36 cellular contexts compared by ENCODE assay signal in the genomic region with DNA sequence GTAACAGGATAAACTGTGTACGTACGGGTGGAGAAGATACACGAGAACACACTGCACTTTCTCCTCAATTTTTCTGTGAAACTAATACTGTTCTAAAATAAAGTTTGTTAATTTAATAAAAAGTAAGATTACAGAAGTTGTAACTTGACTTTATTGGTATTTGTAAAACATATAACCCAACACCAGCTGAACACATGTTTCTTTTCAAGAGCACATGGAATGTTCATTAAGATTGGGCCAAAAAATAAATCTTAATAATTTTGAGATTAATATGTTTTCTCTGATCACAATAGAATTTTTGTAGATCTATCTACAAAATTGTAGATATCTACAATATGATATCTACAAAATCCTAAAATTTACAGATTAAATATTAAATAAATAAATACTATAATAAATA.
"Had no signal": no experiment of that assay in that cellular context is flagged by ENCODE, and none has a peak within 500 bp of the region (broad histone marks: within the 10 kb centered on the region; RNA-seq: fewer than 3 reads in every experiment).

No MANE protein-coding gene starts in this region.

- ATAC-seq: activated CD4-positive, alpha-beta T cell treated with anti-CD3 and anti-CD28 coated beads for 36 hours; activated CD8-positive, alpha-beta memory T cell treated with anti-CD3 and anti-CD28 coated beads, Interleukin-2, amount 10 ng/mL, durations not matched to agents 7 days and 5 days; activated CD8-positive, alpha-beta T cell treated with anti-CD3 and anti-CD28 coated beads, Interleukin-2, amount 10 ng/mL, durations not matched to agents 7 days and 5 days; activated naive CD8-positive, alpha-beta T cell treated with anti-CD3 and anti-CD28 coated beads, Interleukin-2, amount 50 U/mL, for 24 hours; body of pancreas; foreskin keratinocyte; gastroesophageal sphincter; heart right ventricle; T-helper 17 cell had no signal

- H3K27me3 Mint-ChIP-seq: activated CD4-positive, alpha-beta memory T cell treated with anti-CD3 and anti-CD28 coated beads for 36 hours; activated CD4-positive, alpha-beta T cell treated with anti-CD3 and anti-CD28 coated beads for 36 hours; activated CD4-positive, alpha-beta T cell treated with anti-CD3 and anti-CD28 coated beads, Interleukin-2, amount 10 ng/mL, durations not matched to agents 24 days and 14 days; activated CD8-positive, alpha-beta memory T cell treated with anti-CD3 and anti-CD28 coated beads, Interleukin-2, amount 10 ng/mL, durations not matched to agents 7 days and 5 days; activated naive CD4-positive, alpha-beta T cell treated with anti-CD3 and anti-CD28 coated beads, Interleukin-2, amount 50 U/mL, for 24 hours; activated naive CD8-positive, alpha-beta T cell treated with anti-CD3 and anti-CD28 coated beads for 36 hours; activated naive CD8-positive, alpha-beta T cell treated with anti-CD3 and anti-CD28 coated beads, Interleukin-2, amount 50 U/mL, for 24 hours; dendritic cell treated with granulocyte-macrophage colony-stimulating factor and Interleukin-4, amounts not matched to agents 40 ng/mL and 50 ng/mL, for 4 days; T-helper 17 cell had no signal

- H3K36me3 Mint-ChIP-seq: activated CD4-positive, alpha-beta memory T cell treated with anti-CD3 and anti-CD28 coated beads for 36 hours; activated CD8-positive, alpha-beta memory T cell treated with anti-CD3 and anti-CD28 coated beads, Interleukin-2, amount 10 ng/mL, durations not matched to agents 7 days and 5 days; activated naive CD4-positive, alpha-beta T cell treated with anti-CD3 and anti-CD28 coated beads, Interleukin-2, amount 50 U/mL, for 24 hours; activated naive CD8-positive, alpha-beta T cell treated with anti-CD3 and anti-CD28 coated beads for 36 hours had no signal

- H3K9me3 Mint-ChIP-seq: activated CD4-positive, alpha-beta memory T cell treated with anti-CD3 and anti-CD28 coated beads for 36 hours; activated CD4-positive, alpha-beta T cell treated with anti-CD3 and anti-CD28 coated beads, Interleukin-2, amount 10 ng/mL, durations not matched to agents 24 days and 14 days; activated naive CD4-positive, alpha-beta T cell treated with anti-CD3 and anti-CD28 coated beads for 36 hours; activated naive CD8-positive, alpha-beta T cell treated with anti-CD3 and anti-CD28 coated beads, Interleukin-2, amount 50 U/mL, for 24 hours; activated T-helper 1 cell treated with anti-CD3 and anti-CD28 coated beads, Interleukin-12 subunit alpha, Interleukin-12 subunit beta, Interleukin-2, Interleukin-4 antibody, amounts not matched to agents 30 ng/mL and 10 ng/mL and 1 ng/mL, durations not matched to agents 14 hours and 24 hours and 36 hours; activated T-helper 2 cell treated with anti-CD3 and anti-CD28 coated beads, Interferon-gamma antibody, Interleukin-2, Interleukin-4, amounts not matched to agents 10 μg/mL and 5 μg/mL and 100 μg/mL, durations not matched to agents 14 hours and 24 hours and 36 hours; endodermal cell; T-helper 2 cell treated with Interferon-gamma antibody and Interleukin-4, amounts not matched to agents 5 μg/mL and 100 μg/mL, for 36 hours had no signal

- H3K27ac Mint-ChIP-seq: activated CD4-positive, alpha-beta memory T cell treated with anti-CD3 and anti-CD28 coated beads for 36 hours; activated CD4-positive, alpha-beta T cell treated with anti-CD3 and anti-CD28 coated beads for 36 hours; activated CD4-positive, alpha-beta T cell treated with anti-CD3 and anti-CD28 coated beads, Interleukin-2, amount 10 ng/mL, durations not matched to agents 24 days and 14 days; activated CD8-positive, alpha-beta memory T cell treated with anti-CD3 and anti-CD28 coated beads, Interleukin-2, amount 10 ng/mL, durations not matched to agents 7 days and 5 days; activated CD8-positive, alpha-beta T cell treated with anti-CD3 and anti-CD28 coated beads, Interleukin-2, amount 10 ng/mL, durations not matched to agents 7 days and 5 days; activated naive CD4-positive, alpha-beta T cell treated with anti-CD3 and anti-CD28 coated beads for 36 hours; activated naive CD4-positive, alpha-beta T cell treated with anti-CD3 and anti-CD28 coated beads, Interleukin-2, amount 50 U/mL, for 24 hours; activated naive CD8-positive, alpha-beta T cell treated with anti-CD3 and anti-CD28 coated beads for 36 hours; activated naive CD8-positive, alpha-beta T cell treated with anti-CD3 and anti-CD28 coated beads, Interleukin-2, amount 50 U/mL, for 24 hours; activated T-helper 1 cell treated with anti-CD3 and anti-CD28 coated beads, Interleukin-12 subunit alpha, Interleukin-12 subunit beta, Interleukin-2, Interleukin-4 antibody, amounts not matched to agents 30 ng/mL and 10 ng/mL and 1 ng/mL, durations not matched to agents 14 hours and 24 hours and 36 hours; activated T-helper 2 cell treated with anti-CD3 and anti-CD28 coated beads, Interferon-gamma antibody, Interleukin-2, Interleukin-4, amounts not matched to agents 10 μg/mL and 5 μg/mL and 100 μg/mL, durations not matched to agents 14 hours and 24 hours and 36 hours; dendritic cell treated with granulocyte-macrophage colony-stimulating factor and Interleukin-4, amounts not matched to agents 40 ng/mL and 50 ng/mL, for 4 days; endodermal cell; T-helper 17 cell; T-helper 2 cell treated with Interferon-gamma antibody and Interleukin-4, amounts not matched to agents 5 μg/mL and 100 μg/mL, for 36 hours had no signal

- H3K27me3 ChIP-seq: adrenal gland, body of pancreas, colonic mucosa, dorsolateral prefrontal cortex, foreskin keratinocyte, heart right ventricle had no signal

- H3K4me3 ChIP-seq: adrenal gland, body of pancreas, colonic mucosa, dorsolateral prefrontal cortex, esophagus muscularis mucosa, gastroesophageal sphincter, heart right ventricle had no signal

- H3K4me1 ChIP-seq: adrenal gland, body of pancreas, colonic mucosa, esophagus muscularis mucosa, foreskin keratinocyte, gastroesophageal sphincter, heart right ventricle had no signal

- H3K4me3 Mint-ChIP-seq: activated CD4-positive, alpha-beta memory T cell treated with anti-CD3 and anti-CD28 coated beads for 36 hours; activated CD4-positive, alpha-beta T cell treated with anti-CD3 and anti-CD28 coated beads for 36 hours; activated CD4-positive, alpha-beta T cell treated with anti-CD3 and anti-CD28 coated beads, Interleukin-2, amount 10 ng/mL, durations not matched to agents 24 days and 14 days; activated CD8-positive, alpha-beta memory T cell treated with anti-CD3 and anti-CD28 coated beads, Interleukin-2, amount 10 ng/mL, durations not matched to agents 7 days and 5 days; activated CD8-positive, alpha-beta T cell treated with anti-CD3 and anti-CD28 coated beads, Interleukin-2, amount 10 ng/mL, durations not matched to agents 7 days and 5 days; activated naive CD4-positive, alpha-beta T cell treated with anti-CD3 and anti-CD28 coated beads for 36 hours; activated naive CD4-positive, alpha-beta T cell treated with anti-CD3 and anti-CD28 coated beads, Interleukin-2, amount 50 U/mL, for 24 hours; activated naive CD8-positive, alpha-beta T cell treated with anti-CD3 and anti-CD28 coated beads for 36 hours; activated naive CD8-positive, alpha-beta T cell treated with anti-CD3 and anti-CD28 coated beads, Interleukin-2, amount 50 U/mL, for 24 hours; activated T-helper 1 cell treated with anti-CD3 and anti-CD28 coated beads, Interleukin-12 subunit alpha, Interleukin-12 subunit beta, Interleukin-2, Interleukin-4 antibody, amounts not matched to agents 30 ng/mL and 10 ng/mL and 1 ng/mL, durations not matched to agents 14 hours and 24 hours and 36 hours; dendritic cell treated with granulocyte-macrophage colony-stimulating factor and Interleukin-4, amounts not matched to agents 40 ng/mL and 50 ng/mL, for 4 days; endodermal cell; T-helper 17 cell; T-helper 2 cell treated with Interferon-gamma antibody and Interleukin-4, amounts not matched to agents 5 μg/mL and 100 μg/mL, for 36 hours had no signal

- DNase-seq: activated CD4-positive, alpha-beta memory T cell treated with anti-CD3 and anti-CD28 coated beads for 36 hours; activated CD4-positive, alpha-beta T cell treated with anti-CD3 and anti-CD28 coated beads for 36 hours; activated CD4-positive, alpha-beta T cell treated with anti-CD3 and anti-CD28 coated beads, Interleukin-2, amount 10 ng/mL, durations not matched to agents 24 days and 14 days; activated CD4-positive, CD25-positive, alpha-beta regulatory T cell; activated CD4-positive, CD25-positive, alpha-beta regulatory T cell treated with anti-CD3 and anti-CD28 coated beads, Interleukin-2, amount 50 U/mL, for 72 hours; activated CD8-positive, alpha-beta memory T cell treated with anti-CD3 and anti-CD28 coated beads, Interleukin-2, amount 10 ng/mL, durations not matched to agents 7 days and 5 days; activated CD8-positive, alpha-beta memory T cell treated with anti-CD3 and anti-CD28 coated beads, Interleukin-2, amount 50 U/mL, for 4 hours; activated CD8-positive, alpha-beta T cell treated with anti-CD3 and anti-CD28 coated beads, Interleukin-2, amount 10 ng/mL, durations not matched to agents 7 days and 5 days; activated effector memory CD4-positive, alpha-beta T cell treated with anti-CD3 and anti-CD28 coated beads, Interleukin-2, amount 50 U/mL, for 16 hours; activated naive CD4-positive, alpha-beta T cell treated with anti-CD3 and anti-CD28 coated beads for 36 hours; activated naive CD8-positive, alpha-beta T cell treated with anti-CD3 and anti-CD28 coated beads for 36 hours; activated naive CD8-positive, alpha-beta T cell treated with anti-CD3 and anti-CD28 coated beads, Interleukin-2, amount 50 U/mL, for 24 hours; activated T-cell treated with anti-CD3 and anti-CD28 coated beads, Interleukin-2, amount 50 U/mL, for 1 hour; activated T-cell treated with anti-CD3 and anti-CD28 coated beads, Interleukin-2, amount 50 U/mL, for 48 hours; adrenal gland; amygdala; aorta; body of pancreas; caudate nucleus; colonic mucosa; dorsolateral prefrontal cortex; effector memory CD4-positive, alpha-beta T cell; endodermal cell; erythroblast; foreskin keratinocyte; heart right ventricle; T-helper 1 cell; T-helper 17 cell; T1000 had no signal

- H3K4me1 Mint-ChIP-seq: activated CD4-positive, alpha-beta T cell treated with anti-CD3 and anti-CD28 coated beads for 36 hours; activated CD4-positive, alpha-beta T cell treated with anti-CD3 and anti-CD28 coated beads, Interleukin-2, amount 10 ng/mL, durations not matched to agents 24 days and 14 days; activated CD8-positive, alpha-beta memory T cell treated with anti-CD3 and anti-CD28 coated beads, Interleukin-2, amount 10 ng/mL, durations not matched to agents 7 days and 5 days; activated naive CD4-positive, alpha-beta T cell treated with anti-CD3 and anti-CD28 coated beads, Interleukin-2, amount 50 U/mL, for 24 hours; activated naive CD8-positive, alpha-beta T cell treated with anti-CD3 and anti-CD28 coated beads for 36 hours; activated naive CD8-positive, alpha-beta T cell treated with anti-CD3 and anti-CD28 coated beads, Interleukin-2, amount 50 U/mL, for 24 hours; endodermal cell; T-helper 17 cell had no signal

- H3K36me3 ChIP-seq: adrenal gland, colonic mucosa, esophagus muscularis mucosa, gastroesophageal sphincter, heart right ventricle had no signal

- H3K9me3 ChIP-seq: body of pancreas, colonic mucosa, esophagus muscularis mucosa, gastroesophageal sphincter, heart right ventricle had no signal

- H3K27ac ChIP-seq: adrenal gland, body of pancreas, colonic mucosa, dorsolateral prefrontal cortex, esophagus muscularis mucosa, foreskin keratinocyte, gastroesophageal sphincter, heart right ventricle had no signal
